Comparison of ENCODE assay signal across 7 cellular contexts in the genomic region with DNA sequence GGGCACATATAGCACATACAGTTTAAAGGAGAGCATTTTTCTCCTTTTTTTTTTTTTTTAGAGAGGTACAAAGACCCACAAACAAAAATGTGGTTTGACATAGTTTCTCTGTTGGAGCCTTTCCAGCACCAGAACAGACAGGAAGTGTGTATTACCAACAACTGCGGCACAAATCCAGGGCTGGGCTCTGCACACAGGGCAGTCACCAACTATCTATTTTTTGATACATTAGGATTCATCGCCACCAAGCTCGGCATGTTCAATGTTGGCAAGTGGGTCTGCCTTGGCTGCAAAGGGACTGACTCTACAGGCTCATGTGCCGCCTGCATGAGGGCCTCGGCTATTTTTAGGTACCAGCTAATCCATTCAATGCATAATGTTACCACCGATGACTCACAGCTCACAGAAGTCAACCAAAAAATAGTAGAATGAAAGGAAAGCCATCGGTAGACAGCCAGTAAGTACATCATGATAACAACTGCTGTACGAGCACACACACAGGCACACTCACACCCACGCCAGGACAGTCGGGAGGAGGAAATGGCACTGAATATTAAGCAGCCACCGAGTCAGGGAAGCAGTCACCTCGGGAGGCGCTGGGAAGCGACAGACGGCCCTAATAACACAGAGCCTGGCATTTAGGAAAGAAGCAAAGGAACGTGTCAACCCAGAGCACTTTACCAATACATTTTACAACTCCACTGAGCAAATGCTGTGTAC.
DNase-seq lines count a peak whose midpoint lies in the region; ATAC-seq, FAIRE-seq and TF ChIP-seq lines count a peak whose summit lies in the region.

No MANE protein-coding gene starts in this region.

- peak; percentile 62 for DNase-seq in NCI-H82 treated with DMSO at 0.1 percent for 48 hours (lab: John Stamatoyannopoulos, UW; ENCODE audit: unreplicated experiment)
- DNase-seq in activated CD8-positive, alpha-beta memory T cell treated with anti-CD3 and anti-CD28 coated beads for 4 hours (ENCODE audit: low read depth in 2 of 2): peak; percentile 29 to 47
- no peak for DNase-seq in H1 (ENCODE audit: low read depth in 1 of 2, low spot score in 2 of 2)
- peak in 2 of 3 donors; percentile 38 to 47 for DNase-seq in mucosa of descending colon
- DNase-seq in stimulated activated CD8-positive, alpha-beta memory T cell treated with anti-CD3 and anti-CD28 coated beads, Interleukin-4, amount 100 ng/mL, for 24 hours (ENCODE audit: low read depth): peak; percentile 42

- H3K79me1 ChIP-seq in H1 (ENCODE audit: low read depth, low read length): no peaks in the 10 kb centered on the region; the same call in 1 of the 2 replicates

- H3K23me2 ChIP-seq in H1 (ENCODE audit: low read depth, low read length): no peaks in the 10 kb centered on the region; the same call in 1 of the 2 replicates

- H3K4me3 ChIP-seq in H1 (ENCODE audit: extremely low read depth in 1 of 4, insufficient read depth in 2 of 4, low read depth in 3 of 4, low read length in 4 of 4): no peak overlapping the region
- no peak overlapping the region for H3K4me3 ChIP-seq in mucosa of descending colon

- no peak overlapping the region for H3K27ac ChIP-seq in H1 (ENCODE audit: low read depth, low read length)

- no peak overlapping the region for H2AK5ac ChIP-seq in H1 (ENCODE audit: low read depth, low read length)

- H2BK15ac ChIP-seq in H1 (ENCODE audit: low read length): no peak overlapping the region

- H3K18ac ChIP-seq in H1 (ENCODE audit: extremely low read depth, low read length): peak overlapping the region; percentile 62; the same call in 1 of the 2 replicates

- no peaks in the 10 kb centered on the region for H3K9me3 ChIP-seq in H1 (ENCODE audit: insufficient read depth in 2 of 2, low read depth in 1 of 2, low read length in 1 of 2)
- no peaks in the 10 kb centered on the region for H3K9me3 ChIP-seq in mucosa of descending colon

- TF ChIP-seq EP300 in H1 (IDR thresholded peaks at IDR 0.05; ENCODE audit: borderline replicate concordance in 1 of 2, low read depth in 2 of 2, low read length in 2 of 2): no peak

- no peak overlapping the region; a peak in 1 of 4 replicates for H3K4me2 ChIP-seq in H1 (ENCODE audit: insufficient read depth in 1 of 2, low read depth in 2 of 2, low read length in 2 of 2)

- peak overlapping the region; percentile 3; the same call in 1 of the 2 replicates for H2BK12ac ChIP-seq in H1 (ENCODE audit: low read depth, low read length)

- 0 out of 2 replicates have a peak overlapping the region, but pooled peaks have one; percentile 1 for H2BK5ac ChIP-seq in H1 (ENCODE audit: low read depth, low read length)

- ATAC-seq in GM18517 (IDR thresholded peaks at IDR 0.05; ENCODE audit: unreplicated experiment) (peak; percentile 54), HG02938 (IDR thresholded peaks at IDR 0.05; ENCODE audit: unreplicated experiment) (peak; percentile 71), mucosa of descending colon (peak; percentile 69)

- no peak overlapping the region for H3K4ac ChIP-seq in H1 (replicated peaks; ENCODE audit: insufficient read length, low read depth, low read length)

- no peak overlapping the region for H3K56ac ChIP-seq in H1 (replicated peaks; ENCODE audit: insufficient read length, low read depth, low read length)

- H2AFZ ChIP-seq in H1 (ENCODE audit: low read length): no peak overlapping the region

- WGBS in H1 (ENCODE audit: extremely low coverage in 1 of 2, insufficient coverage in 1 of 2, insufficient read length in 1 of 2, insufficient replicate concordance in 2 of 2, low coverage in 1 of 2, low lambda C conversion rate in 2 of 2, missing lambda C conversion rate in 1 of 2), 2 experiments: 79% methylated on average over 16 of the region's 16 CpGs; no CpG with 5 or more reads in 1 of the 2 experiments

- no peaks in the 10 kb centered on the region for H3K79me2 ChIP-seq in H1 (ENCODE audit: control insufficient read depth in 1 of 2, insufficient read depth in 2 of 2, low read length in 2 of 2)

- H4K5ac ChIP-seq in H1 (ENCODE audit: insufficient read length, low read depth, low read length): no peak overlapping the region

- H3K14ac ChIP-seq in H1 (ENCODE audit: insufficient read length): no peak overlapping the region

- POLR2A ChIA-PET in H1 (lab: Charles Lee; ENCODE audit: partially characterized antibody): no interaction called here

- TF ChIP-seq CTCF in H1 (IDR thresholded peaks at IDR 0.05; ENCODE audit: control extremely low read depth in 1 of 3, insufficient read depth in 1 of 3, low read depth in 1 of 3, low read length in 3 of 3) (no peak), mucosa of descending colon (IDR thresholded peaks at IDR 0.05) (no peak)

- H4K20me1 ChIP-seq in H1 (replicated peaks in 1 of 2; ENCODE audit: control insufficient read depth in 1 of 2, insufficient read depth in 2 of 2, low read length in 2 of 2): no peaks in the 10 kb centered on the region

- CTCF ChIA-PET in H1 (lab: Charles Lee; ENCODE audit: partially characterized antibody): interaction anchor here (1.0 to 2.9 kb wide), 5 partner anchors 11 to 43 kb away, joined by 4 to 10 read pairs (median 9); no protein-coding TSS in a partner anchor

- H2BK20ac ChIP-seq in H1 (ENCODE audit: low read length): no peak overlapping the region

- FAIRE-seq in H1 (lab: Jason Lieb, UNC): no peak

- H3K27me3 ChIP-seq in H1 (replicated peaks in 1 of 4; ENCODE audit: control insufficient read depth in 3 of 4, extremely low read depth in 1 of 4, insufficient read depth in 3 of 4, low read length in 3 of 4): no peaks in the 10 kb centered on the region

- intact Hi-C loops in mucosa of descending colon (cut with DNase I, micrococcal nuclease): no loop called here

- H2BK120ac ChIP-seq in H1 (replicated peaks; ENCODE audit: low read depth, low read length): no peak overlapping the region

- no peak overlapping the region for H4K91ac ChIP-seq in H1 (replicated peaks; ENCODE audit: insufficient read length, low read length)

- H3K4me1 ChIP-seq in H1 (replicated peaks in 1 of 4; ENCODE audit: control insufficient read depth in 3 of 4, insufficient read depth in 4 of 4, low read length in 3 of 4): peaks cover 6 to 14% (median 12%) of the 10 kb centered on the region in 4 experiments
- peaks cover 11% of the 10 kb centered on the region for H3K4me1 ChIP-seq in mucosa of descending colon (ENCODE audit: low read depth)

- no peak overlapping the region for H4K8ac ChIP-seq in H1 (ENCODE audit: extremely low read depth, insufficient read depth, low read length)

- TF ChIP-seq RAD21 in H1 (IDR thresholded peaks at IDR 0.05 in 1 of 2, conservative IDR thresholded peaks at IDR 0.05 in 1 of 2; ENCODE audit: low read depth in 2 of 2, low read length in 2 of 2): no peak

- no peak overlapping the region for H3K23ac ChIP-seq in H1 (ENCODE audit: insufficient read length)

- no peak overlapping the region for H3K9ac ChIP-seq in H1 (replicated peaks in 1 of 4; ENCODE audit: extremely low read depth in 1 of 4, low read depth in 3 of 4, low read length in 3 of 4)

- H3K36me3 ChIP-seq in H1 (ENCODE audit: control insufficient read depth in 2 of 4, insufficient read depth in 4 of 4, low read length in 3 of 4): no peaks in the 10 kb centered on the region
- H3K36me3 ChIP-seq in mucosa of descending colon (ENCODE audit: low read depth): no peaks in the 10 kb centered on the region

- no peak for TF ChIP-seq POLR2A in H1 (IDR thresholded peaks at IDR 0.05; ENCODE audit: control extremely low read depth in 1 of 2, low read depth in 2 of 2, low read length in 2 of 2)

TF ChIP-seq in H1, 55 proteins besides CTCF, POLR2A, EP300 and RAD21:
- peak; percentile 44; the same call in 1 of the 2 replicates for TF ChIP-seq JUND (IDR thresholded peaks at IDR 0.05; ENCODE audit: low read length)
- TF ChIP-seq ATF2 (IDR thresholded peaks at IDR 0.05; ENCODE audit: low read length): no peak
- no peak for TF ChIP-seq SP2 (IDR thresholded peaks at IDR 0.05; ENCODE audit: low read length)

Comparison
In these comparisons a context has a peak if more than half of its experiments do, and no peak if none do; other contexts are left out.
1. DNase-seq: peak in NCI-H82 treated with DMSO at 0.1 percent for 48 hours (single experiment), activated CD8-positive, alpha-beta memory T cell treated with anti-CD3 and anti-CD28 coated beads for 4 hours (2 of 2), mucosa of descending colon (2 of 3) and stimulated activated CD8-positive, alpha-beta memory T cell treated with anti-CD3 and anti-CD28 coated beads, Interleukin-4, amount 100 ng/mL, for 24 hours (single experiment); none in H1 (0 of 2).
2. Peak in every context shown above with its lines, with median percentiles within 50 percentile points of each other: ATAC-seq.